10 cellular contexts compared by ENCODE assay signal in genomic region chr11:58923300-58923788, GRCh38. TPM values are rescaled to one million over a fixed set of nuclear protein-coding genes. Genes with fewer than 3 reads are reported as not detected.
DNase-seq lines count a peak whose midpoint lies in the region; ATAC-seq, FAIRE-seq and TF ChIP-seq lines count a peak whose summit lies in the region.
"Had no signal": no experiment of that assay in that cellular context is flagged by ENCODE, and none has a peak within 500 bp of the region (broad histone marks: within the 10 kb centered on the region; RNA-seq: fewer than 3 reads in every experiment).

No MANE protein-coding gene starts in this region.

- intact Hi-C loops in left cardiac atrium (cut with DNase I): no loop called here
- intact Hi-C loops in cardiac septum (cut with DNase I): no loop called here

- no peaks in the 10 kb centered on the region for H3K36me3 ChIP-seq in HUES64 (ENCODE audit: insufficient read depth, low read length)
- H3K36me3 ChIP-seq in keratinocyte (ENCODE audit: control insufficient read depth in 2 of 2, extremely low read depth in 1 of 2, insufficient read depth in 2 of 2, low read length in 2 of 2): no peaks in the 10 kb centered on the region

- POLR2A ChIA-PET in activated CD8-positive, alpha-beta T cell treated with anti-CD3 and anti-CD28 coated beads, Interleukin-2, amount 10 ng/mL, durations not matched to agents 7 days and 5 days (lab: Charles Lee): no interaction called here

- H3K9ac ChIP-seq in HUES64 (ENCODE audit: low read depth, low read length): no peak overlapping the region
- H3K9ac ChIP-seq in keratinocyte (ENCODE audit: control insufficient read depth, extremely low read depth, insufficient read depth, low read length): peak overlapping the region; percentile 14

- peak overlapping the region; percentile 82 for H2AFZ ChIP-seq in keratinocyte (ENCODE audit: control insufficient read depth, low read length)

- peak; percentile 91 for FAIRE-seq in keratinocyte (lab: Jason Lieb, UNC)

- H4K20me1 ChIP-seq in keratinocyte (ENCODE audit: control insufficient read depth, extremely low read depth, insufficient read depth, low read length): no peaks in the 10 kb centered on the region

- H3K9me3 ChIP-seq in HUES64 (ENCODE audit: insufficient read depth, low read depth, low read length): no peaks in the 10 kb centered on the region
- H3K9me3 ChIP-seq in keratinocyte (ENCODE audit: control insufficient read depth, low read depth, low read length): peaks cover 2% of the 10 kb centered on the region

- H3K4me2 ChIP-seq in keratinocyte (ENCODE audit: control insufficient read depth, extremely low read depth, insufficient read depth, low read depth, low read length): peak overlapping the region; percentile 50

- DNase-seq in left cardiac atrium (no peak), cardiac septum (ENCODE audit: low spot score) (no peak), keratinocyte (ENCODE audit: low read depth, low spot score) (no peak), ecto neural progenitor cell (ENCODE audit: low spot score) (no peak), occipital lobe (lab: John Stamatoyannopoulos, UW) (no peak)
- peak; percentile 31 for DNase-seq in activated CD8-positive, alpha-beta T cell treated with anti-CD3 and anti-CD28 coated beads, Interleukin-2, amount 10 ng/mL, durations not matched to agents 7 days and 5 days

- no peaks in the 10 kb centered on the region for H3K9me3 Mint-ChIP-seq in activated CD8-positive, alpha-beta T cell treated with anti-CD3 and anti-CD28 coated beads, Interleukin-2, amount 10 ng/mL, durations not matched to agents 7 days and 5 days (ENCODE audit: insufficient read depth)

- dilution Hi-C loops in keratinocyte (cut with MboI; ENCODE audit: extremely low pct_ligation_motif_present, low sequenced_read_pairs): no loop called here

- peak; percentile 38 to 90 for ATAC-seq in left cardiac atrium
- peak; percentile 88 for ATAC-seq in GM21619 (IDR thresholded peaks at IDR 0.05; ENCODE audit: unreplicated experiment)
- peak; percentile 82 for ATAC-seq in activated CD8-positive, alpha-beta T cell treated with anti-CD3 and anti-CD28 coated beads, Interleukin-2, amount 10 ng/mL, durations not matched to agents 7 days and 5 days

- H3K4me1 Mint-ChIP-seq in activated CD8-positive, alpha-beta T cell treated with anti-CD3 and anti-CD28 coated beads, Interleukin-2, amount 10 ng/mL, durations not matched to agents 7 days and 5 days (ENCODE audit: low read depth): peaks cover 10% of the 10 kb centered on the region

- WGBS in HUES64: 38% methylated on average over 5 of the region's 5 CpGs

- no peak overlapping the region for H3K4me3 Mint-ChIP-seq in activated CD8-positive, alpha-beta T cell treated with anti-CD3 and anti-CD28 coated beads, Interleukin-2, amount 10 ng/mL, durations not matched to agents 7 days and 5 days

- peak overlapping the region; percentile 33; the same call in 1 of the 2 replicates for H3K27ac ChIP-seq in HUES64 (ENCODE audit: low read depth, low read length)
- H3K27ac ChIP-seq in keratinocyte (ENCODE audit: control insufficient read depth, insufficient read depth, low read length): peak overlapping the region; percentile 55

- H3K36me3 Mint-ChIP-seq in activated CD8-positive, alpha-beta T cell treated with anti-CD3 and anti-CD28 coated beads, Interleukin-2, amount 10 ng/mL, durations not matched to agents 7 days and 5 days (ENCODE audit: low read depth): no peaks in the 10 kb centered on the region

- no peaks in the 10 kb centered on the region for H3K27me3 ChIP-seq in HUES64 (ENCODE audit: insufficient read depth, low read length)
- no peaks in the 10 kb centered on the region for H3K27me3 ChIP-seq in keratinocyte (ENCODE audit: control insufficient read depth, extremely low read depth, insufficient read depth, low read length)

- H3K27ac Mint-ChIP-seq in activated CD8-positive, alpha-beta T cell treated with anti-CD3 and anti-CD28 coated beads, Interleukin-2, amount 10 ng/mL, durations not matched to agents 7 days and 5 days: no peak overlapping the region

- peak overlapping the region; percentile 39 for H3K4me3 ChIP-seq in HUES64 (ENCODE audit: low read length)
- peak overlapping the region; percentile 15 to 62 (median 59) for H3K4me3 ChIP-seq in keratinocyte (ENCODE audit: control insufficient read depth in 2 of 3, extremely low read depth in 1 of 3, insufficient read depth in 2 of 3, low read depth in 1 of 3, low read length in 3 of 3)

- H3K27me3 Mint-ChIP-seq in activated CD8-positive, alpha-beta T cell treated with anti-CD3 and anti-CD28 coated beads, Interleukin-2, amount 10 ng/mL, durations not matched to agents 7 days and 5 days (ENCODE audit: low read depth): no peaks in the 10 kb centered on the region

- no peaks in the 10 kb centered on the region for H3K79me2 ChIP-seq in keratinocyte (ENCODE audit: control insufficient read depth, insufficient read depth, low read length)

- H3K4me1 ChIP-seq in HUES64 (ENCODE audit: insufficient read depth, low read length) (peaks cover 27% of the 10 kb centered on the region), keratinocyte (ENCODE audit: control insufficient read depth, extremely low read depth, insufficient read depth, low read length) (peaks cover 20% of the 10 kb centered on the region)

- CTCF ChIA-PET in activated CD8-positive, alpha-beta T cell treated with anti-CD3 and anti-CD28 coated beads, Interleukin-2, amount 10 ng/mL, durations not matched to agents 7 days and 5 days (lab: Charles Lee): interaction anchor here (0.6 to 1.7 kb wide), 4 partner anchors 10 to 250 kb away, joined by 3 read pairs; partner anchors contain the start of gene GLYATL1

- H3K9me1 ChIP-seq in keratinocyte (ENCODE audit: control insufficient read depth, extremely low read depth, insufficient read depth, low read length): no peaks in the 10 kb centered on the region

- TF ChIP-seq CTCF in keratinocyte (optimal IDR thresholded peaks at IDR 0.05 in 1 of 3, IDR thresholded peaks at IDR 0.05 in 1 of 3, conservative IDR thresholded peaks at IDR 0.05 in 1 of 3; ENCODE audit: extremely low read depth in 1 of 3, insufficient read depth in 2 of 3, low read length in 3 of 3): peak; percentile 24 to 34 (median 30)

RNA-seq across cellular contexts. Expression of gene GLYATL1, which starts 15.9 kb away (rescaled TPM):
- total RNA-seq in left cardiac atrium: not detected
- total RNA-seq in cardiac septum: not detected
- 6.1 TPM for polyA plus RNA-seq in HUES64 (2013, experiment 1 of 2)
- 9.1 TPM for polyA plus RNA-seq in HUES64 (2013, experiment 2 of 2)
- total RNA-seq in activated CD8-positive, alpha-beta T cell treated with anti-CD3 and anti-CD28 coated beads, Interleukin-2, amount 10 ng/mL, durations not matched to agents 7 days and 5 days: not detected
- 0.26 to 0.39 TPM (median 0.33 TPM) in 3 replicates for polyA plus RNA-seq in keratinocyte
- not detected for polyA plus RNA-seq in keratinocyte (2011; ENCODE audit: low read depth)
- 0.09 and 0.12 TPM in 2 replicates for polyA plus RNA-seq in keratinocyte (2011; cell fraction: cytosol; rRNA removed)
- 0.32 and 0.77 TPM in 2 replicates for polyA plus RNA-seq in keratinocyte (2011; cell fraction: nucleus; rRNA removed)
- polyA plus RNA-seq in keratinocyte (2012; ENCODE audit: low replicate concordance): 0.61 TPM in 1 of 2 replicates, not detected in the other
- polyA minus RNA-seq in keratinocyte: 0.48 TPM in 1 of 3 replicates, not detected in the others
- polyA minus RNA-seq in keratinocyte (2011; cell fraction: cytosol; rRNA and poly(A)+ RNA removed): not detected
- polyA minus RNA-seq in keratinocyte (2011; cell fraction: nucleus; rRNA and poly(A)+ RNA removed): not detected in 2 replicates
- total RNA-seq in occipital lobe: 0.78 TPM
- total RNA-seq: lung microvascular endothelial cell had no signal
- polyA plus RNA-seq: IgD-negative memory B cell had no signal
